8 cellular contexts compared by ENCODE assay signal in the genomic region with DNA sequence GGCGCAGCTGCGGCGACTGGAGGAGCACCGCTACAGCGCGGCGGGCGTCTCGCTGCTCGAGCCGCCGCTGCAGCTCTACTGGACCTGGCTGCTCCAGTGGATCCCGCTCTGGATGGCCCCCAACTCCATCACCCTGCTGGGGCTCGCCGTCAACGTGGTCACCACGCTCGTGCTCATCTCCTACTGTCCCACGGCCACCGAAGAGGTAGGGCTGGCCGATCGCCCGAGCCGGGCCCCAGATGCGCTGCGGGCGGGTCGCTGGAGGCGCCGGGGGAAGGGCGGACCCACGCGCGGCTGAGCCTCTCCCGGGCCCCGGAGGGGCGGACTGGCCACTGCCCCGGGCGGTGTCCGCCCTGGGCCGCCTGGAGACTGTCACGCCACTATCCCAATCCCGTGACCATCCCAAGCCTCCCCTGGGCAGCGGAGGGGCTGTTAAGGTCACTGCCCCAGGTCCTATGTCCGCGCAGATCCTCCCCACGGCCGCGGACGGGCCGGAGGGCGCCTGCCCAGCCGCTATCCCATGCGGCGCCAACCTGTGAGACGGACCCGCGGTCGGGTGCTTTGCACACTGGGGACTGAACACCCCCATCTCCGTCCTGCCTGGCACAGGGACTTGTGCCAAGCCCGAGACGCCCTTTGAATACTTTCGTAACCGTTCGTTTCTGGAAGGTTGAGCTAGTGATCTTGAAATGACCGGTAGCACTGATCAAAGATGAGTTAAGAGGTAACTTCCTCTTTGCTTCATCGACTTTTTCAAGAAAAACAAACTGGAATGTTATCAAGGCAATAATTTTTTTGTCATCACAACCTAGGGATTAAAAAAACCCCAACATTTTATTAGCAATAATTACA. TPM values are rescaled to one million over a fixed set of nuclear protein-coding genes. Genes with fewer than 3 reads are reported as not detected.
DNase-seq lines count a peak whose midpoint lies in the region; ATAC-seq, FAIRE-seq and TF ChIP-seq lines count a peak whose summit lies in the region.

No MANE protein-coding gene starts in this region.

- no peaks in the 10 kb centered on the region for H3K9me3 Mint-ChIP-seq in CD8-positive, alpha-beta memory T cell
- no peaks in the 10 kb centered on the region for H3K9me3 Mint-ChIP-seq in astrocyte (ENCODE audit: unreplicated experiment)

- peaks cover 30% of the 10 kb centered on the region for H3K79me2 ChIP-seq in astrocyte (ENCODE audit: insufficient read depth, low read length)

- H4K20me1 ChIP-seq in astrocyte (ENCODE audit: insufficient read depth, low read length) = peaks cover 8% of the 10 kb centered on the region

- no TSS peak for BruUV-seq in Panc1 (replicated peaks; lab: Mats Ljungman, UMichigan)

- peak overlapping the region; percentile 98 for H3K4me2 ChIP-seq in astrocyte (ENCODE audit: low read length)

- H3K27ac Mint-ChIP-seq in CD8-positive, alpha-beta memory T cell = peak overlapping the region; percentile 36 to 95 (median 87)
- peak overlapping the region; percentile 79 for H3K27ac Mint-ChIP-seq in astrocyte (ENCODE audit: unreplicated experiment)

- no peak for FAIRE-seq in astrocyte (lab: Jason Lieb, UNC)

- intact Hi-C loops in Panc1 (cut with micrococcal nuclease; ENCODE audit: unreplicated experiment) = loop anchor here (10.0 kb wide), 1 partner anchor 283 kb away; no protein-coding TSS in a partner anchor

- CTCF ChIA-PET in CD8-positive, alpha-beta memory T cell (lab: Charles Lee) = interaction anchor here (1.0 to 1.2 kb wide), 2 partner anchors 19 to 31 kb away, joined by 3 read pairs; no protein-coding TSS in a partner anchor
- CTCF ChIA-PET in Panc1 (lab: Charles Lee) = no interaction called here

- H3K36me3 ChIP-seq in CD8-positive, alpha-beta memory T cell (ENCODE audit: insufficient read depth, low read length) = no peaks in the 10 kb centered on the region
- H3K36me3 ChIP-seq in Panc1 (ENCODE audit: control insufficient read depth, insufficient read depth, low read length) (peaks cover 3% of the 10 kb centered on the region), astrocyte (ENCODE audit: insufficient read depth, low read length) (no peaks in the 10 kb centered on the region)

- peak in 2 of 5 donors; percentile 4 to 49 for DNase-seq in CD8-positive, alpha-beta memory T cell
- DNase-seq in Panc1 (ENCODE audit: low read depth, low spot score) = no peak
- DNase-seq in astrocyte (ENCODE audit: low read depth) = peak; percentile 26
- DNase-seq in hepatic stellate cell (ENCODE audit: low spot score) = peak; percentile 52
- DNase-seq in pons (ENCODE audit: low spot score) = peak; percentile 68
- no peak for DNase-seq in H4 (ENCODE audit: low spot score)

- TF ChIP-seq CTCF in Panc1 (IDR thresholded peaks at IDR 0.05) = no peak
- no peak for TF ChIP-seq CTCF in astrocyte (IDR thresholded peaks at IDR 0.05; ENCODE audit: insufficient read depth, low read depth, low read length)

- ATAC-seq in GM19035 (IDR thresholded peaks at IDR 0.05; ENCODE audit: unreplicated experiment) = peak; percentile 38
- ATAC-seq in HG03135 (IDR thresholded peaks at IDR 0.05; ENCODE audit: unreplicated experiment) = peak; percentile 33
- peak; percentile 67 for ATAC-seq in Panc1

- no peaks in the 10 kb centered on the region for H3K27me3 Mint-ChIP-seq in CD8-positive, alpha-beta memory T cell
- peaks cover 4% of the 10 kb centered on the region for H3K27me3 Mint-ChIP-seq in astrocyte (ENCODE audit: low read depth, unreplicated experiment)

- peaks cover 37 to 62% (median 42%) of the 10 kb centered on the region in 3 donors for H3K4me1 Mint-ChIP-seq in CD8-positive, alpha-beta memory T cell
- H3K4me1 Mint-ChIP-seq in astrocyte (ENCODE audit: low read depth, unreplicated experiment) = peaks cover 4% of the 10 kb centered on the region

- peak overlapping the region; percentile 89 for H3K9ac ChIP-seq in astrocyte (ENCODE audit: low read length)

- peak overlapping the region; percentile 94 for H2AFZ ChIP-seq in astrocyte (ENCODE audit: low read depth, low read length)

- no peaks in the 10 kb centered on the region for H3K27me3 ChIP-seq in CD8-positive, alpha-beta memory T cell (ENCODE audit: insufficient read depth, low read length, poor library complexity, severe bottlenecking)
- H3K27me3 ChIP-seq in Panc1 (ENCODE audit: control insufficient read depth, insufficient read depth, low read length) (no peaks in the 10 kb centered on the region), astrocyte (ENCODE audit: insufficient read depth, low read length) (no peaks in the 10 kb centered on the region)

- H3K4me1 ChIP-seq in CD8-positive, alpha-beta memory T cell (ENCODE audit: insufficient read depth, low read length) = peaks cover 11% of the 10 kb centered on the region
- H3K4me1 ChIP-seq in Panc1 (ENCODE audit: control insufficient read depth, insufficient read depth, low read length) = peaks cover 36% of the 10 kb centered on the region
- H3K4me1 ChIP-seq in astrocyte (ENCODE audit: insufficient read depth, low read length) = peaks cover 6% of the 10 kb centered on the region

- in situ Hi-C loops in Panc1 (cut with HindIII; ENCODE audit: low pct_unique_long_range_greater_than_20kb, low sequenced_read_pairs) = no loop called here

- peak overlapping the region; percentile 72 for H3K27ac ChIP-seq in CD8-positive, alpha-beta memory T cell (ENCODE audit: low read depth, low read length)
- H3K27ac ChIP-seq in Panc1 (ENCODE audit: low read length) (peak overlapping the region; percentile 72), astrocyte (ENCODE audit: low read depth, low read length) (peak overlapping the region; percentile 39)

- H3K4me3 ChIP-seq in CD8-positive, alpha-beta memory T cell (ENCODE audit: low read length) = peak overlapping the region; percentile 71
- H3K4me3 ChIP-seq in Panc1 (ENCODE audit: low read depth in 2 of 2, low read length in 2 of 2) (peak overlapping the region; percentile 92 to 94), astrocyte (ENCODE audit: insufficient read depth, low read depth, low read length) (peak overlapping the region; percentile 72)

- POLR2A ChIA-PET in CD8-positive, alpha-beta memory T cell (lab: Charles Lee) = interaction anchor here (1.0 to 1.2 kb wide), 2 partner anchors 10 to 46 kb away, joined by 3 read pairs; no protein-coding TSS in a partner anchor
- POLR2A ChIA-PET in Panc1 (lab: Charles Lee) = no interaction called here

- no peaks in the 10 kb centered on the region for H3K9me3 ChIP-seq in CD8-positive, alpha-beta memory T cell (ENCODE audit: low read length)
- H3K9me3 ChIP-seq in Panc1 (ENCODE audit: control insufficient read depth, insufficient read depth, low read depth, low read length) (no peaks in the 10 kb centered on the region), astrocyte (ENCODE audit: insufficient read depth, low read depth, low read length) (no peaks in the 10 kb centered on the region)

- H3K36me3 Mint-ChIP-seq in CD8-positive, alpha-beta memory T cell = peaks cover 0 to 8% (median 0%) of the 10 kb centered on the region in 3 donors
- H3K36me3 Mint-ChIP-seq in astrocyte (ENCODE audit: low read depth, unreplicated experiment) = no peaks in the 10 kb centered on the region

- peak overlapping the region; percentile 87 to 97 (median 93) for H3K4me3 Mint-ChIP-seq in CD8-positive, alpha-beta memory T cell
- peak overlapping the region; percentile 91 for H3K4me3 Mint-ChIP-seq in astrocyte (ENCODE audit: unreplicated experiment)

RNA-seq across cellular contexts. Expression of gene CHPT1, which starts 0.7 kb away (rescaled TPM):
- total RNA-seq in CD8-positive, alpha-beta memory T cell = 10 to 100 TPM; 29.1 to 29.2 TPM
- polyA plus RNA-seq in CD8-positive, alpha-beta memory T cell = 43.2 TPM
- total RNA-seq in Panc1 (2021; ENCODE audit: unreplicated experiment) = 78.3 TPM
- 70.3 TPM for polyA plus RNA-seq in Panc1 (2012; ENCODE audit: insufficient read length)
- total RNA-seq in astrocyte = 22.2 TPM in 2 replicates
- total RNA-seq in H4 (2014; rRNA removed; shearing (Covaris generic)) = 57.1 and 58.9 TPM in 2 replicates

RNA-seq across cellular contexts. Expression of gene SYCP3, which starts 41.1 kb away (rescaled TPM):
- total RNA-seq in CD8-positive, alpha-beta memory T cell = under 1 TPM; 0.22 to 0.27 TPM
- polyA plus RNA-seq in CD8-positive, alpha-beta memory T cell = 0.14 TPM
- total RNA-seq in Panc1 (2021; ENCODE audit: unreplicated experiment) = not detected
- 0.39 TPM for polyA plus RNA-seq in Panc1 (2012; ENCODE audit: insufficient read length)
- not detected in 2 replicates for total RNA-seq in astrocyte
- total RNA-seq in H4 (2014; rRNA removed; shearing (Covaris generic)) = not detected in 2 replicates

Comparison
In these comparisons a context has a peak if more than half of its experiments do, and no peak if none do; other contexts are left out.
1. DNase-seq: peak in astrocyte (single experiment), hepatic stellate cell (single experiment) and pons (single experiment); none in Panc1 (single experiment) and H4 (single experiment).
2. Peak in every context shown above with its lines, with median percentiles within 50 percentile points of each other: H3K27ac ChIP-seq, H3K4me3 ChIP-seq and ATAC-seq.